11 cellular contexts compared by ENCODE assay signal in genomic region chr19:5090780-5091575, GRCh38.
DNase-seq lines count a peak whose midpoint lies in the region; TF ChIP-seq lines count a peak whose summit lies in the region.
"Had no signal": no experiment of that assay in that cellular context is flagged by ENCODE, and none has a peak within 500 bp of the region (broad histone marks: within the 10 kb centered on the region; RNA-seq: fewer than 3 reads in every experiment).

No MANE protein-coding gene starts in this region.

- no peak for TF ChIP-seq CTCF in suprapubic skin (IDR thresholded peaks at IDR 0.05)

- in situ Hi-C loops in KBM-7 (cut with MboI; ENCODE audit: low pct_unique_long_range_greater_than_20kb, low sequenced_read_pairs) = no loop called here

- H3K27ac ChIP-seq in suprapubic skin = peak overlapping the region; percentile 83
- H3K27ac ChIP-seq: epithelial cell of prostate had no signal

- peaks cover 32% of the 10 kb centered on the region for H3K4me1 ChIP-seq in suprapubic skin

- H3K9me3 ChIP-seq in suprapubic skin = no peaks in the 10 kb centered on the region

- no peaks in the 10 kb centered on the region for H3K27me3 ChIP-seq in suprapubic skin

- DNase-seq in KBM-7 = peak; percentile 4
- peak; percentile 87 for DNase-seq in amniotic epithelial cell (ENCODE audit: low read depth)
- DNase-seq in iris pigment epithelial cell (ENCODE audit: low read depth) = peak; percentile 26
- no peak for DNase-seq in suprapubic skin (ENCODE audit: low spot score in 2 of 2)
- no peak for DNase-seq in activated gamma-delta T cell (lab: John Stamatoyannopoulos, UW)
- DNase-seq in T1000 (lab: John Stamatoyannopoulos, UW) = no peak
- no peak for DNase-seq in NCI-H146 (lab: John Stamatoyannopoulos, UW)
- no peak for DNase-seq in dermis blood vessel endothelial cell
- DNase-seq: activated CD4-positive, CD25-positive, alpha-beta regulatory T cell; MM.1S had no signal

- H3K4me3 ChIP-seq in suprapubic skin = peak overlapping the region; percentile 14

- TF ChIP-seq EP300 in suprapubic skin (IDR thresholded peaks at IDR 0.05) = no peak

- no peak for TF ChIP-seq POLR2A in suprapubic skin (IDR thresholded peaks at IDR 0.05)

- 41% methylated on average over 4 of the region's 29 CpGs for WGBS in suprapubic skin

- peaks cover 31% of the 10 kb centered on the region for H3K36me3 ChIP-seq in suprapubic skin

Comparison
In these comparisons a context has a peak if more than half of its experiments do, and no peak if none do; other contexts are left out.
1. DNase-seq: peak in KBM-7 (single experiment), amniotic epithelial cell (single experiment) and iris pigment epithelial cell (single experiment); none in suprapubic skin (0 of 2), activated gamma-delta T cell (single experiment), T1000 (single experiment), NCI-H146 (single experiment) and dermis blood vessel endothelial cell (single experiment).